Comparison of ENCODE assay signal across 8 cellular contexts in genomic region chr5:139177809-139178581, GRCh38. TPM values are rescaled to one million over a fixed set of nuclear protein-coding genes. Genes with fewer than 3 reads are reported as not detected.
DNase-seq lines count a peak whose midpoint lies in the region; ATAC-seq and TF ChIP-seq lines count a peak whose summit lies in the region.

No MANE protein-coding gene starts in this region.

- TF ChIP-seq CTCF in KMS-11 (conservative IDR thresholded peaks at IDR 0.05; ENCODE audit: low read depth, low read length) (no peak), ascending aorta (IDR thresholded peaks at IDR 0.05) (no peak)

- ATAC-seq in GM19438 (IDR thresholded peaks at IDR 0.05; ENCODE audit: low read depth, unreplicated experiment) (peak; percentile 53), GM18519 (IDR thresholded peaks at IDR 0.05; ENCODE audit: low FRiP score, unreplicated experiment) (no peak)

- H3K9me3 ChIP-seq in ascending aorta, result no peaks in the 10 kb centered on the region
- H3K9me3 ChIP-seq in muscle layer of colon (ENCODE audit: low read length), result no peaks in the 10 kb centered on the region

- no peaks in the 10 kb centered on the region for H3K27me3 ChIP-seq in KMS-11 (ENCODE audit: insufficient read depth, low read depth)
- H3K27me3 ChIP-seq in ascending aorta, result no peaks in the 10 kb centered on the region
- no peaks in the 10 kb centered on the region for H3K27me3 ChIP-seq in muscle layer of colon (ENCODE audit: control insufficient read depth in 1 of 2, insufficient read depth in 2 of 2, low read length in 2 of 2)

- no peak overlapping the region for H3K4me3 ChIP-seq in KMS-11 (IDR thresholded peaks at IDR 0.05; ENCODE audit: insufficient read depth, low read depth, low read length)
- H3K4me3 ChIP-seq in ascending aorta, result no peak overlapping the region
- peak overlapping the region in 1 of 2 donors; percentile 7 for H3K4me3 ChIP-seq in muscle layer of colon (ENCODE audit: low read depth in 1 of 2, low read length in 2 of 2)

- H3K4me1 ChIP-seq in KMS-11 (ENCODE audit: low read depth, poor library complexity, severe bottlenecking), result peaks cover 92% of the 10 kb centered on the region
- H3K4me1 ChIP-seq in ascending aorta, result peaks cover 13 to 40% of the 10 kb centered on the region in 2 donors
- H3K4me1 ChIP-seq in muscle layer of colon (ENCODE audit: insufficient read depth, low read length), result peaks cover 57% of the 10 kb centered on the region

- DNase-seq in ascending aorta (ENCODE audit: low spot score in 2 of 2) (no peak), NCI-H2171 treated with DMSO at 0.1 percent for 48 hours (lab: John Stamatoyannopoulos, UW) (no peak)
- no peak for DNase-seq in stimulated activated CD4-positive, alpha-beta T cell treated with anti-CD3 and anti-CD28 coated beads, Interleukin-4, amount 100 ng/mL, for 24 hours
- DNase-seq in central memory CD4-positive, alpha-beta T cell, result no peak

- H3K27ac ChIP-seq in KMS-11, result peak overlapping the region; percentile 98
- H3K27ac ChIP-seq in ascending aorta, result peak overlapping the region; percentile 72
- peak overlapping the region; percentile 18 for H3K27ac ChIP-seq in muscle layer of colon (ENCODE audit: low read depth, low read length)

- intact Hi-C loops in ascending aorta (cut with DNase I), result no loop called here

- H3K36me3 ChIP-seq in KMS-11 (ENCODE audit: insufficient read depth), result no peaks in the 10 kb centered on the region
- no peaks in the 10 kb centered on the region for H3K36me3 ChIP-seq in ascending aorta
- H3K36me3 ChIP-seq in muscle layer of colon (ENCODE audit: insufficient read depth, low read length), result no peaks in the 10 kb centered on the region

- peak overlapping the region; percentile 58 for H2AFZ ChIP-seq in KMS-11 (ENCODE audit: low read depth)

- H3K9ac ChIP-seq in KMS-11 (peak overlapping the region; percentile 75), muscle layer of colon (ENCODE audit: low read length) (peak overlapping the region; percentile 25)

- peak overlapping the region; percentile 76 for H3K4me2 ChIP-seq in KMS-11

- H3K79me2 ChIP-seq in KMS-11 (ENCODE audit: insufficient read depth, low read depth), result peaks cover 28% of the 10 kb centered on the region; the same call in 1 of the 2 replicates

- no peaks in the 10 kb centered on the region for H4K20me1 ChIP-seq in KMS-11 (ENCODE audit: insufficient read depth)

RNA-seq across cellular contexts. Expression of gene SIL1, which starts 20.2 kb away (rescaled TPM):
- 53.4 TPM for total RNA-seq in ascending aorta

Comparison
In these comparisons a context has a peak if more than half of its experiments do, and no peak if none do; other contexts are left out.
1. H3K27ac ChIP-seq: peak in every context shown above with its lines; median percentile 98 in KMS-11; 72 in ascending aorta; 18 in muscle layer of colon.